In genomic region chr20:64140956-64141355, GRCh38 we compare ENCODE assay signal across 20 cellular contexts. TPM values are rescaled to one million over a fixed set of nuclear protein-coding genes. Genes with fewer than 3 reads are reported as not detected.
DNase-seq lines count a peak whose midpoint lies in the region; ATAC-seq and TF ChIP-seq lines count a peak whose summit lies in the region.
"Had no signal": no experiment of that assay in that cellular context is flagged by ENCODE, and none has a peak within 500 bp of the region (broad histone marks: within the 10 kb centered on the region; RNA-seq: fewer than 3 reads in every experiment).

No MANE protein-coding gene starts in this region.

- intact Hi-C loops in activated naive CD4-positive, alpha-beta T cell treated with anti-CD3 and anti-CD28 coated beads for 36 hours (cut with micrococcal nuclease): no loop called here

- CTCF ChIA-PET in activated naive CD4-positive, alpha-beta T cell treated with anti-CD3 and anti-CD28 coated beads, Interleukin-2, amount 10 ng/mL, durations not matched to agents 7 days and 5 days (lab: Charles Lee): no interaction called here
- CTCF ChIA-PET in activated naive CD4-positive, alpha-beta T cell treated with anti-CD3 and anti-CD28 coated beads for 36 hours (lab: Charles Lee): interaction anchor here (1.0 kb wide), 1 partner anchor 40 kb away, joined by 3 read pairs; no protein-coding TSS in a partner anchor

- no peaks in the 10 kb centered on the region for H3K4me1 Mint-ChIP-seq in activated naive CD4-positive, alpha-beta T cell treated with anti-CD3 and anti-CD28 coated beads, Interleukin-2, amount 10 ng/mL, durations not matched to agents 7 days and 5 days
- no peaks in the 10 kb centered on the region for H3K4me1 Mint-ChIP-seq in activated naive CD4-positive, alpha-beta T cell treated with anti-CD3 and anti-CD28 coated beads for 36 hours (ENCODE audit: low read depth)
- peaks cover 31% of the 10 kb centered on the region for H3K4me1 Mint-ChIP-seq in neural crest cell

- H3K36me3 ChIP-seq in RWPE2 (ENCODE audit: low read depth): no peaks in the 10 kb centered on the region
- H3K36me3 ChIP-seq in suprapubic skin: no peaks in the 10 kb centered on the region

- H3K4me1 ChIP-seq in RWPE2 (ENCODE audit: insufficient read depth, poor library complexity, severe bottlenecking): no peaks in the 10 kb centered on the region
- no peaks in the 10 kb centered on the region for H3K4me1 ChIP-seq in suprapubic skin
- H3K4me1 ChIP-seq: A549 had no signal

- no peak for TF ChIP-seq EP300 in suprapubic skin (IDR thresholded peaks at IDR 0.05)

- no peak for ATAC-seq in RWPE2 (ENCODE audit: low read depth)
- no peak for ATAC-seq in HG03039 (IDR thresholded peaks at IDR 0.05; ENCODE audit: unreplicated experiment)
- ATAC-seq: A549 had no signal

- TF ChIP-seq POLR2A in suprapubic skin (IDR thresholded peaks at IDR 0.05): no peak

- WGBS in suprapubic skin: 73% methylated on average over 10 of the region's 10 CpGs

- no peaks in the 10 kb centered on the region for H3K27me3 ChIP-seq in RWPE2 (ENCODE audit: insufficient read depth, poor library complexity, severe bottlenecking)
- H3K27me3 ChIP-seq in suprapubic skin: peaks cover 34% of the 10 kb centered on the region

- H3K9me3 ChIP-seq in RWPE2 (ENCODE audit: severe bottlenecking) (no peaks in the 10 kb centered on the region), suprapubic skin (peaks cover 5% of the 10 kb centered on the region)

- no peak overlapping the region for H3K27ac ChIP-seq in RWPE2 (ENCODE audit: poor library complexity, severe bottlenecking)
- no peak overlapping the region for H3K27ac ChIP-seq in suprapubic skin
- H3K27ac ChIP-seq: A549 had no signal

- peaks cover 20% of the 10 kb centered on the region for H3K9me3 Mint-ChIP-seq in activated naive CD4-positive, alpha-beta T cell treated with anti-CD3 and anti-CD28 coated beads, Interleukin-2, amount 10 ng/mL, durations not matched to agents 7 days and 5 days
- peaks cover 11% of the 10 kb centered on the region for H3K9me3 Mint-ChIP-seq in activated naive CD4-positive, alpha-beta T cell treated with anti-CD3 and anti-CD28 coated beads for 36 hours
- H3K9me3 Mint-ChIP-seq in neural crest cell: peaks cover 9% of the 10 kb centered on the region

- no peak overlapping the region for H3K4me3 Mint-ChIP-seq in activated naive CD4-positive, alpha-beta T cell treated with anti-CD3 and anti-CD28 coated beads, Interleukin-2, amount 10 ng/mL, durations not matched to agents 7 days and 5 days
- no peak overlapping the region for H3K4me3 Mint-ChIP-seq in activated naive CD4-positive, alpha-beta T cell treated with anti-CD3 and anti-CD28 coated beads for 36 hours
- no peak overlapping the region for H3K4me3 Mint-ChIP-seq in neural crest cell
- H3K4me3 Mint-ChIP-seq: HFFc6 had no signal

- no peak overlapping the region for H3K27ac Mint-ChIP-seq in activated naive CD4-positive, alpha-beta T cell treated with anti-CD3 and anti-CD28 coated beads, Interleukin-2, amount 10 ng/mL, durations not matched to agents 7 days and 5 days
- no peak overlapping the region for H3K27ac Mint-ChIP-seq in activated naive CD4-positive, alpha-beta T cell treated with anti-CD3 and anti-CD28 coated beads for 36 hours
- H3K27ac Mint-ChIP-seq in neural crest cell (ENCODE audit: unreplicated experiment): peak overlapping the region; percentile 73
- H3K27ac Mint-ChIP-seq: HFFc6 had no signal

- no peak for TF ChIP-seq CTCF in RWPE2 (IDR thresholded peaks at IDR 0.05; ENCODE audit: poor library complexity, severe bottlenecking)
- TF ChIP-seq CTCF in neural crest cell (conservative IDR thresholded peaks at IDR 0.05): no peak
- TF ChIP-seq CTCF in suprapubic skin (IDR thresholded peaks at IDR 0.05): no peak

- no peak overlapping the region for H3K4me3 ChIP-seq in RWPE2 (ENCODE audit: severe bottlenecking)
- no peak overlapping the region for H3K4me3 ChIP-seq in suprapubic skin
- H3K4me3 ChIP-seq: A549 had no signal

- H3K27me3 Mint-ChIP-seq in activated naive CD4-positive, alpha-beta T cell treated with anti-CD3 and anti-CD28 coated beads, Interleukin-2, amount 10 ng/mL, durations not matched to agents 7 days and 5 days: peaks cover 6% of the 10 kb centered on the region
- H3K27me3 Mint-ChIP-seq in activated naive CD4-positive, alpha-beta T cell treated with anti-CD3 and anti-CD28 coated beads for 36 hours (ENCODE audit: low read depth): no peaks in the 10 kb centered on the region
- H3K27me3 Mint-ChIP-seq in neural crest cell (ENCODE audit: low read depth): peaks cover 3% of the 10 kb centered on the region

- H3K36me3 Mint-ChIP-seq in activated naive CD4-positive, alpha-beta T cell treated with anti-CD3 and anti-CD28 coated beads, Interleukin-2, amount 10 ng/mL, durations not matched to agents 7 days and 5 days: peaks cover 4% of the 10 kb centered on the region
- H3K36me3 Mint-ChIP-seq in activated naive CD4-positive, alpha-beta T cell treated with anti-CD3 and anti-CD28 coated beads for 36 hours (ENCODE audit: low read depth): peaks cover 2% of the 10 kb centered on the region
- peaks cover 3% of the 10 kb centered on the region for H3K36me3 Mint-ChIP-seq in neural crest cell (ENCODE audit: low read depth)

- peak; percentile 11 for DNase-seq in activated naive CD4-positive, alpha-beta T cell treated with anti-CD3 and anti-CD28 coated beads, Interleukin-2, amount 10 ng/mL, durations not matched to agents 7 days and 5 days
- DNase-seq in activated naive CD4-positive, alpha-beta T cell treated with anti-CD3 and anti-CD28 coated beads for 36 hours: no peak
- peak; percentile 80 for DNase-seq in RWPE2 (ENCODE audit: low spot score)
- DNase-seq in neural crest cell (ENCODE audit: low read depth, low spot score): no peak
- peak; percentile 34 to 56 for DNase-seq in suprapubic skin (ENCODE audit: low spot score in 2 of 2)
- DNase-seq in 8988T: no peak
- DNase-seq: C1 segment of cervical spinal cord, DMS 273 treated with DMSO at 0.1 percent for 48 hours, GOT3, HFFc6, KG1, NCI-H1048, NCI-H1436 treated with DMSO at 0.1 percent for 48 hours, NCI-H2029 treated with DMSO at 0.1 percent for 48 hours, NCI-H748 treated with DMSO at 0.1 percent for 48 hours, RPMI8226 had no signal

RNA-seq across cellular contexts. Expression of gene MYT1, which starts 23.3 kb away (rescaled TPM):
- total RNA-seq in activated naive CD4-positive, alpha-beta T cell treated with anti-CD3 and anti-CD28 coated beads for 36 hours: under 1 TPM; 0.05 TPM
- total RNA-seq in neural crest cell (4.0 and 4.3 TPM in 2 replicates), suprapubic skin (under 1 TPM in 1 of 4 donors, not detected in 3; 0.34 TPM)
- total RNA-seq: Daoy, HFFc6, NCI-H460 had no signal

RNA-seq across cellular contexts. Expression of gene NPBWR2, which starts 33.6 kb away (rescaled TPM):
- not detected for total RNA-seq in activated naive CD4-positive, alpha-beta T cell treated with anti-CD3 and anti-CD28 coated beads for 36 hours
- not detected in 2 replicates for total RNA-seq in neural crest cell
- not detected for total RNA-seq in suprapubic skin
- total RNA-seq: Daoy, HFFc6, NCI-H460 had no signal

RNA-seq across cellular contexts. Expression of gene LKAAEAR1, which starts 56.8 kb away (rescaled TPM):
- under 1 TPM; 0.33 to 0.62 TPM for total RNA-seq in activated naive CD4-positive, alpha-beta T cell treated with anti-CD3 and anti-CD28 coated beads for 36 hours
- total RNA-seq in neural crest cell (not detected in 2 replicates), suprapubic skin (not detected)
- total RNA-seq: Daoy, HFFc6, NCI-H460 had no signal

Comparison
In these comparisons a context has a peak if more than half of its experiments do, and no peak if none do; other contexts are left out.
1. DNase-seq: peak in activated naive CD4-positive, alpha-beta T cell treated with anti-CD3 and anti-CD28 coated beads, Interleukin-2, amount 10 ng/mL, durations not matched to agents 7 days and 5 days (single experiment), RWPE2 (single experiment) and suprapubic skin (2 of 2); none in activated naive CD4-positive, alpha-beta T cell treated with anti-CD3 and anti-CD28 coated beads for 36 hours (single experiment), neural crest cell (single experiment) and 8988T (single experiment).